ENCODE assay signal across 11 cellular contexts in genomic region chr10:77274046-77274795, GRCh38.
A peak's percentile ranks its signal among the peaks of the same experiment; 100 is the strongest.
DNase-seq lines count a peak whose midpoint lies in the region; ATAC-seq, FAIRE-seq and TF ChIP-seq lines count a peak whose summit lies in the region.
"Had no signal": no experiment of that assay in that cellular context is flagged by ENCODE, and none has a peak within 500 bp of the region (broad histone marks: within the 10 kb centered on the region; RNA-seq: fewer than 3 reads in every experiment).

No MANE protein-coding gene starts in this region.

- no peak for TF ChIP-seq EP300 in HepG2 (IDR thresholded peaks at IDR 0.05; ENCODE audit: low read depth in 2 of 2, low read length in 2 of 2)
- TF ChIP-seq EP300 in HepG2 (CRISPR knock-in tag; IDR thresholded peaks at IDR 0.05; ENCODE audit: borderline replicate concordance), result no peak

- intact Hi-C loops in HCT116 (cut with micrococcal nuclease), result no loop called here
- intact Hi-C loops in HepG2 (cut with micrococcal nuclease; ENCODE audit: unreplicated experiment), result no loop called here
- intact Hi-C loops in adrenal gland (cut with DNase I), result no loop called here

- H3K79me2 ChIP-seq in HCT116 (ENCODE audit: insufficient read depth, low read length), result no peaks in the 10 kb centered on the region
- H3K79me2 ChIP-seq in keratinocyte (ENCODE audit: control insufficient read depth, insufficient read depth, low read length), result no peaks in the 10 kb centered on the region
- H3K79me2 ChIP-seq in HepG2 (ENCODE audit: insufficient read depth, low read length), result no peaks in the 10 kb centered on the region

- in situ Hi-C loops in HepG2 (cut with HindIII; ENCODE audit: extremely low pct_ligation_motif_present, low pct_unique_long_range_greater_than_20kb), result no loop called here

- dilution Hi-C loops in keratinocyte (cut with MboI; ENCODE audit: extremely low pct_ligation_motif_present, low sequenced_read_pairs), result no loop called here

- H3K36me3 ChIP-seq in HCT116 (ENCODE audit: control insufficient read depth in 1 of 2, insufficient read depth in 2 of 2, low read length in 2 of 2) (no peaks in the 10 kb centered on the region), keratinocyte (ENCODE audit: control insufficient read depth in 2 of 2, extremely low read depth in 1 of 2, insufficient read depth in 2 of 2, low read length in 2 of 2) (no peaks in the 10 kb centered on the region), HepG2 (replicated peaks in 1 of 2; ENCODE audit: control insufficient read depth in 1 of 2, insufficient read depth in 2 of 2, low read length in 2 of 2) (no peaks in the 10 kb centered on the region), adrenal gland (replicated peaks in 1 of 2) (no peaks in the 10 kb centered on the region)
- H3K36me3 ChIP-seq: Peyer's patch had no signal

- CTCF ChIA-PET in HCT116 (lab: Charles Lee), result no interaction called here
- CTCF ChIA-PET in HepG2 (lab: Yijun Ruan, JAX; ENCODE audit: low intra/inter-chr PET ratio, low total read pairs), result no interaction called here

- ATAC-seq in HCT116, result no peak
- ATAC-seq in HepG2, result no peak
- no peak for ATAC-seq in GM21528 (IDR thresholded peaks at IDR 0.05; ENCODE audit: low FRiP score, unreplicated experiment)
- ATAC-seq: effector memory CD8-positive, alpha-beta T cell; right cardiac atrium had no signal

- H3K9ac ChIP-seq in HCT116 (ENCODE audit: low read length) (no peak overlapping the region), keratinocyte (ENCODE audit: control insufficient read depth, extremely low read depth, insufficient read depth, low read length) (no peak overlapping the region), HepG2 (ENCODE audit: insufficient read depth, low read depth, low read length) (no peak overlapping the region)

- peak; percentile 83 for FAIRE-seq in keratinocyte (lab: Jason Lieb, UNC)
- FAIRE-seq in GM12892 (lab: Jason Lieb, UNC), result no peak
- FAIRE-seq in HepG2 (lab: Jason Lieb, UNC), result no peak

- H3K27ac ChIP-seq in HCT116 (ENCODE audit: low read depth, low read length), result no peak overlapping the region
- H3K27ac ChIP-seq in keratinocyte (ENCODE audit: control insufficient read depth, insufficient read depth, low read length), result no peak overlapping the region
- H3K27ac ChIP-seq in HepG2 (ENCODE audit: extremely low read length, insufficient read depth, low read length), result no peak overlapping the region
- no peak overlapping the region for H3K27ac ChIP-seq in adrenal gland
- H3K27ac ChIP-seq: Peyer's patch had no signal

- H2AFZ ChIP-seq in HCT116 (ENCODE audit: low read depth, low read length, poor library complexity, severe bottlenecking) (no peak overlapping the region), keratinocyte (ENCODE audit: control insufficient read depth, low read length) (peak overlapping the region; percentile 63), HepG2 (ENCODE audit: low read length) (no peak overlapping the region)

- H3K4me2 ChIP-seq in HCT116 (ENCODE audit: low read length) (no peak overlapping the region), keratinocyte (ENCODE audit: control insufficient read depth, extremely low read depth, insufficient read depth, low read depth, low read length) (peak overlapping the region; percentile 3), HepG2 (ENCODE audit: low read depth, low read length) (no peak overlapping the region)

- TF ChIP-seq POLR2A in HCT116 (IDR thresholded peaks at IDR 0.05; ENCODE audit: borderline replicate concordance, extremely low read depth, insufficient read depth, insufficient read length) (no peak), GM12892 (IDR thresholded peaks at IDR 0.05; ENCODE audit: low read depth, low read length) (no peak), HepG2 (IDR thresholded peaks at IDR 0.05; ENCODE audit: insufficient read depth in 1 of 2, low read depth in 2 of 2, low read length in 2 of 2) (no peak), adrenal gland (IDR thresholded peaks at IDR 0.05) (no peak)

- H3K9me2 ChIP-seq in HCT116 (ENCODE audit: insufficient read depth), result no peaks in the 10 kb centered on the region

- no peaks in the 10 kb centered on the region for H4K20me1 ChIP-seq in HCT116 (ENCODE audit: insufficient read depth)
- no peaks in the 10 kb centered on the region for H4K20me1 ChIP-seq in keratinocyte (ENCODE audit: control insufficient read depth, extremely low read depth, insufficient read depth, low read length)
- no peaks in the 10 kb centered on the region for H4K20me1 ChIP-seq in HepG2 (ENCODE audit: insufficient read depth, low read length)

- DNase-seq in HCT116 (ENCODE audit: low read depth, low spot score) (no peak), T1000 (lab: John Stamatoyannopoulos, UW) (peak; percentile 54), keratinocyte (ENCODE audit: low read depth, low spot score) (no peak), stromal cell of bone marrow (ENCODE audit: low read depth) (peak; percentile 33), GM12892 (ENCODE audit: insufficient read length) (no peak), HepG2 (ENCODE audit: low spot score) (no peak), adrenal gland (no peak)
- DNase-seq: effector memory CD8-positive, alpha-beta T cell; Peyer's patch; right cardiac atrium had no signal

- no peaks in the 10 kb centered on the region for H3K9me1 ChIP-seq in keratinocyte (ENCODE audit: control insufficient read depth, extremely low read depth, insufficient read depth, low read length)

- H3K4me3 ChIP-seq in HCT116 (replicated peaks in 1 of 2; ENCODE audit: low read depth in 1 of 2, low read length in 2 of 2) (no peak overlapping the region), keratinocyte (ENCODE audit: control insufficient read depth in 2 of 3, extremely low read depth in 1 of 3, insufficient read depth in 2 of 3, low read depth in 1 of 3, low read length in 3 of 3) (no peak overlapping the region), HepG2 (replicated peaks in 1 of 3; ENCODE audit: insufficient read depth in 1 of 3, low read depth in 2 of 3, low read length in 3 of 3) (no peak overlapping the region), adrenal gland (no peak overlapping the region)
- H3K4me3 ChIP-seq: Peyer's patch had no signal

- no peak for TF ChIP-seq CTCF in HCT116 (IDR thresholded peaks at IDR 0.05 in 2 of 3, conservative IDR thresholded peaks at IDR 0.05 in 1 of 3; ENCODE audit: borderline replicate concordance in 1 of 3, insufficient read depth in 1 of 3, low read depth in 2 of 3, low read length in 2 of 3)
- no peak for TF ChIP-seq CTCF in keratinocyte (optimal IDR thresholded peaks at IDR 0.05 in 1 of 3, IDR thresholded peaks at IDR 0.05 in 1 of 3, conservative IDR thresholded peaks at IDR 0.05 in 1 of 3; ENCODE audit: extremely low read depth in 1 of 3, insufficient read depth in 2 of 3, low read length in 3 of 3)
- TF ChIP-seq CTCF in HepG2 (CRISPR knock-in tag; IDR thresholded peaks at IDR 0.05), result no peak
- no peak for TF ChIP-seq CTCF in adrenal gland (IDR thresholded peaks at IDR 0.05)

- no TSS peak for BruUV-seq in HCT116 (replicated peaks; lab: Mats Ljungman, UMichigan)
- no TSS peak for BruUV-seq in HepG2 (replicated peaks; lab: Mats Ljungman, UMichigan)

- no peaks in the 10 kb centered on the region for H3K9me3 ChIP-seq in HCT116 (ENCODE audit: control insufficient read depth in 1 of 2, insufficient read depth in 1 of 2, low read depth in 1 of 2, low read length in 2 of 2)
- H3K9me3 ChIP-seq in keratinocyte (ENCODE audit: control insufficient read depth, low read depth, low read length), result no peaks in the 10 kb centered on the region
- H3K9me3 ChIP-seq in HepG2 (ENCODE audit: low read length), result no peaks in the 10 kb centered on the region
- H3K9me3 ChIP-seq in adrenal gland (replicated peaks in 1 of 3), result no peaks in the 10 kb centered on the region
- H3K9me3 ChIP-seq: Peyer's patch had no signal

- POLR2A ChIA-PET in HCT116 (lab: Charles Lee), result no interaction called here
- POLR2A ChIA-PET in HepG2 (lab: Yijun Ruan, JAX), result no interaction called here

- RAD21 ChIA-PET in HCT116 (lab: Charles Lee; ENCODE audit: low non-redundant PET in 1 of 2, low total read pairs in 2 of 2, uncharacterized antibody in 2 of 2, unreplicated experiment in 2 of 2), result no interaction called here

- 0% methylated on average over 5 of the region's 5 CpGs for WGBS in HepG2 (ENCODE audit: low lambda C conversion rate)
- WGBS in adrenal gland, 4 donors, result 49 to 57% (median 55%) methylated on average over 5 of the region's 5 CpGs

- H3K27me3 ChIP-seq in HCT116 (ENCODE audit: insufficient read depth, low read length) (peaks cover 75% of the 10 kb centered on the region), keratinocyte (ENCODE audit: control insufficient read depth, extremely low read depth, insufficient read depth, low read length) (no peaks in the 10 kb centered on the region), HepG2 (ENCODE audit: control insufficient read depth in 1 of 2, insufficient read depth in 2 of 2, low read length in 2 of 2) (no peaks in the 10 kb centered on the region), adrenal gland (no peaks in the 10 kb centered on the region)
- H3K27me3 ChIP-seq: Peyer's patch had no signal

- TF ChIP-seq RAD21 in HCT116 (IDR thresholded peaks at IDR 0.05; ENCODE audit: low read depth), result no peak
- no peak for TF ChIP-seq RAD21 in HepG2 (CRISPR knock-in tag; IDR thresholded peaks at IDR 0.05)

- H3K4me1 ChIP-seq in HCT116 (ENCODE audit: control insufficient read depth in 1 of 2, insufficient read depth in 2 of 2, low read length in 2 of 2) (no peaks in the 10 kb centered on the region), keratinocyte (ENCODE audit: control insufficient read depth, extremely low read depth, insufficient read depth, low read length) (peaks cover 16% of the 10 kb centered on the region), HepG2 (ENCODE audit: insufficient read depth, low read length) (no peaks in the 10 kb centered on the region), adrenal gland (replicated peaks in 1 of 2) (no peaks in the 10 kb centered on the region)
- H3K4me1 ChIP-seq: Peyer's patch had no signal

TF ChIP-seq in HCT116, 20 proteins besides CTCF, POLR2A, EP300 and RAD21 (continues in another document):
- TF ChIP-seq EZH2phosphoT487 (IDR thresholded peaks at IDR 0.05; ENCODE audit: borderline replicate concordance), result peak; percentile 66; the same call in 1 of the 2 replicates
- no peak for TF ChIP-seq CBX3 (IDR thresholded peaks at IDR 0.05; ENCODE audit: low read depth)
- no peak for TF ChIP-seq MAX (IDR thresholded peaks at IDR 0.05)
- no peak for TF ChIP-seq ZNF274 (IDR thresholded peaks at IDR 0.05; ENCODE audit: low read depth, low read length)

TF ChIP-seq in HepG2, 621 proteins besides CTCF, POLR2A, EP300 and RAD21 (continues in another document):
- TF ChIP-seq CENPX (CRISPR knock-in tag; IDR thresholded peaks at IDR 0.05), result no peak

Comparison
In these comparisons a context has a peak if more than half of its experiments do, and no peak if none do; other contexts are left out.
1. DNase-seq: peak in T1000 (single experiment) and stromal cell of bone marrow (single experiment); none in HCT116 (single experiment), keratinocyte (single experiment), GM12892 (single experiment), HepG2 (single experiment) and adrenal gland (0 of 7).
2. Of the 20 proteins assayed by ChIP-seq in both HepG2 and HCT116: peak only in HepG2: none; only in HCT116: EZH2; in both: none; in neither: 19.